8 cellular contexts compared by ENCODE assay signal in genomic region chr16:30650369-30651123, GRCh38. TPM values are rescaled to one million over a fixed set of nuclear protein-coding genes. Genes with fewer than 3 reads are reported as not detected.
DNase-seq lines count a peak whose midpoint lies in the region; TF ChIP-seq lines count a peak whose summit lies in the region.

PRR14 (plus strand) TSS chr16:30650960; CDS start chr16:30651646, 686 bp downstream.

- H3K4me3 ChIP-seq in HFF-Myc (replicated peaks; ENCODE audit: low read depth, low read length) (peak within 1 kb of the TSS; percentile 89), neuron (ENCODE audit: low read length) (peak within 1 kb of the TSS; percentile 82), subcutaneous abdominal adipose tissue (ENCODE audit: low read depth in 1 of 5, low read length in 5 of 5) (peak within 1 kb of the TSS; percentile 87 to 93 (median 89))

- peak; percentile 98 for DNase-seq in GF-D8 (lab: John Stamatoyannopoulos, UW)
- peak; percentile 97 for DNase-seq in HFF-Myc (ENCODE audit: extremely low read depth, low read depth)
- peak; percentile 99 for DNase-seq in NAMALWA (ENCODE audit: low spot score)
- DNase-seq in SK-N-DZ (ENCODE audit: low spot score), result peak; percentile 100
- DNase-seq in activated naive CD4-positive, alpha-beta T cell treated with anti-CD3 and anti-CD28 coated beads for 36 hours, result peak; percentile 100
- peak; percentile 99 for DNase-seq in foreskin melanocyte

- peak within 1 kb of the TSS; percentile 87 for H2AFZ ChIP-seq in neuron (ENCODE audit: low read depth, low read length)

- H3K27me3 ChIP-seq in neuron (ENCODE audit: insufficient read depth, low read length) (no peaks in the 10 kb centered on the region), subcutaneous abdominal adipose tissue (ENCODE audit: control insufficient read depth in 5 of 5, insufficient read depth in 4 of 5, low read length in 5 of 5) (no peaks in the 10 kb centered on the region)

- intact Hi-C loops in activated naive CD4-positive, alpha-beta T cell treated with anti-CD3 and anti-CD28 coated beads for 36 hours (cut with micrococcal nuclease), result loop anchor here (1.0 to 2.0 kb wide), 12 partner anchors 8 to 530 kb away; partner anchors contain the start of genes FBRS, FUS, PHKG2 and TBC1D10B

- peaks cover 7% of the 10 kb centered on the region for H3K4me1 ChIP-seq in neuron (ENCODE audit: insufficient read depth, low read length)
- peaks cover 2 to 28% (median 20%) of the 10 kb centered on the region in 5 donors for H3K4me1 ChIP-seq in subcutaneous abdominal adipose tissue (ENCODE audit: control insufficient read depth in 5 of 5, insufficient read depth in 5 of 5, low read length in 5 of 5)

- CTCF ChIA-PET in activated naive CD4-positive, alpha-beta T cell treated with anti-CD3 and anti-CD28 coated beads for 36 hours (lab: Charles Lee), result interaction anchor here (0.5 to 2.8 kb wide), 14 partner anchors 9 to 193 kb away, joined by 3 to 18 read pairs (median 3); no protein-coding TSS in a partner anchor

- H3K27ac Mint-ChIP-seq in activated naive CD4-positive, alpha-beta T cell treated with anti-CD3 and anti-CD28 coated beads for 36 hours, result peak within 1 kb of the TSS; percentile 91

- peaks cover 22% of the 10 kb centered on the region for H3K4me1 Mint-ChIP-seq in activated naive CD4-positive, alpha-beta T cell treated with anti-CD3 and anti-CD28 coated beads for 36 hours (ENCODE audit: low read depth)

- no peaks in the 10 kb centered on the region for H3K27me3 Mint-ChIP-seq in activated naive CD4-positive, alpha-beta T cell treated with anti-CD3 and anti-CD28 coated beads for 36 hours (ENCODE audit: low read depth)

- H3K9ac ChIP-seq in subcutaneous abdominal adipose tissue (ENCODE audit: low read length in 5 of 5), result peak within 1 kb of the TSS; percentile 73 to 91 (median 88)

- H3K9me3 Mint-ChIP-seq in activated naive CD4-positive, alpha-beta T cell treated with anti-CD3 and anti-CD28 coated beads for 36 hours, result no peaks in the 10 kb centered on the region

- H3K36me3 ChIP-seq in neuron (ENCODE audit: insufficient read depth, low read length), result peaks cover 28% of the 10 kb centered on the region
- peaks cover 0 to 33% (median 27%) of the 10 kb centered on the region in 5 donors for H3K36me3 ChIP-seq in subcutaneous abdominal adipose tissue (ENCODE audit: control insufficient read depth in 5 of 5, insufficient read depth in 5 of 5, low read length in 5 of 5)

- H3K36me3 Mint-ChIP-seq in activated naive CD4-positive, alpha-beta T cell treated with anti-CD3 and anti-CD28 coated beads for 36 hours (ENCODE audit: low read depth), result peaks cover 20% of the 10 kb centered on the region

- peak within 1 kb of the TSS; percentile 85 for H3K4me3 Mint-ChIP-seq in activated naive CD4-positive, alpha-beta T cell treated with anti-CD3 and anti-CD28 coated beads for 36 hours

- H3K27ac ChIP-seq in subcutaneous abdominal adipose tissue (ENCODE audit: low read depth, low read length), result peak within 1 kb of the TSS; percentile 90

- no peak for TF ChIP-seq CTCF in HFF-Myc (IDR thresholded peaks at IDR 0.05; ENCODE audit: low read depth, low read length, missing control alignments)

- H3K9me3 ChIP-seq in neuron (ENCODE audit: low read length) (no peaks in the 10 kb centered on the region), subcutaneous abdominal adipose tissue (ENCODE audit: control insufficient read depth in 5 of 5, low read length in 5 of 5) (no peaks in the 10 kb centered on the region)

RNA-seq across cellular contexts. Expression of gene PRR14, which starts in this region (rescaled TPM):
- 11.3 and 11.7 TPM in 2 replicates for polyA plus RNA-seq in SK-N-DZ (2014; cell fraction: cytosol; rRNA removed)
- polyA plus RNA-seq in SK-N-DZ (2014; cell fraction: nucleus; rRNA removed), result 57.9 and 107 TPM in 2 replicates
- 10 to 100 TPM; 50.6 to 52.4 TPM for total RNA-seq in activated naive CD4-positive, alpha-beta T cell treated with anti-CD3 and anti-CD28 coated beads for 36 hours

Comparison
In these comparisons a context has a peak if more than half of its experiments do, and no peak if none do; other contexts are left out.
1. Peak in every context shown above with its lines: DNase-seq, H3K4me3 ChIP-seq and H3K27ac ChIP-seq.